ENCODE assay signal across 27 cellular contexts in the genomic region with DNA sequence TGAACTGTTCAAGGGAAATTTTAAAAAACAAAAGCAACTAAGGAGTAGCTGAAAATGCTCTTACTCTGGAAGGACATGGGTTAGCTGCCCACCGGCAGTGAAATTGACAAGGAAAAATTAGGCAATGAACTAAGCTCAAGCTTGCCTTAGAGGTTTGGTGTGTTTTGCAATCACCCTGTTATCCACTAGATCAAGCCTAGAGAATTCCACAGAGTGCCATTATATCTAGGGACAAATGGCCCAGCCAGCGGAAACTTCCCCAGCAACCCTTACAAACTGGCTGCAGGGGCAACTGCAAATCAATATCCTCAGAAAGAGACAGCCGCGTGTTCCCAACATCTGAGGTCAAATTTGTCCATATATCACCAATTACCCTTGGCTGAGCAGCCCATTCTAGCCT.
"Had no signal": no experiment of that assay in that cellular context is flagged by ENCODE, and none has a peak within 500 bp of the region (broad histone marks: within the 10 kb centered on the region; RNA-seq: fewer than 3 reads in every experiment).

No MANE protein-coding gene starts in this region.

- FAIRE-seq: endometrium, frontal cortex, kidney had no signal

- H3K4me2 ChIP-seq: hepatocyte had no signal

- ATAC-seq: effector memory CD8-positive, alpha-beta T cell; esophagus mucosa; gastroesophageal sphincter; heart left ventricle; left colon; left lobe of liver; lower lobe of right lung; mucosa of descending colon had no signal

- DNase-seq: colonic mucosa; cortex of kidney; effector CD8-positive, alpha-beta T cell; effector memory CD8-positive, alpha-beta T cell; endodermal cell; erythroblast; esophagus squamous epithelium; foreskin fibroblast; heart left ventricle; hypothalamus; immature natural killer cell; islet precursor cell; kidney; kidney glomerular epithelial cell; left colon; left ventricle myocardium inferior; lower lobe of right lung; mesenchymal stem cell; mucosa of descending colon; naive B cell had no signal

- H3K27ac ChIP-seq: colonic mucosa, epithelial cell of prostate, esophagus squamous epithelium, gastroesophageal sphincter, heart left ventricle, hepatocyte, left ventricle myocardium inferior, lower lobe of right lung had no signal

- H3K79me2 ChIP-seq: hepatocyte had no signal

- H3K36me3 ChIP-seq: colonic mucosa, esophagus squamous epithelium, gastroesophageal sphincter, heart left ventricle, left ventricle myocardium inferior, lower lobe of right lung had no signal

- H3K9me3 ChIP-seq: colonic mucosa, esophagus squamous epithelium, gastroesophageal sphincter, heart left ventricle, left ventricle myocardium inferior, lower lobe of right lung, mucosa of descending colon had no signal

- H3K27me3 ChIP-seq: colonic mucosa, esophagus squamous epithelium, gastroesophageal sphincter, hepatocyte had no signal

- H2AFZ ChIP-seq: hepatocyte had no signal

- H3K4me1 ChIP-seq: colonic mucosa, esophagus squamous epithelium, gastroesophageal sphincter, left ventricle myocardium inferior, lower lobe of right lung had no signal

- H3K4me3 ChIP-seq: colonic mucosa, esophagus squamous epithelium, gastroesophageal sphincter, heart left ventricle, hepatocyte, left ventricle myocardium inferior, lower lobe of right lung, mucosa of descending colon had no signal
